Comparison of ENCODE assay signal across 8 cellular contexts in genomic region chr6:63597142-63598000, GRCh38. TPM values are rescaled to one million over a fixed set of nuclear protein-coding genes. Genes with fewer than 3 reads are reported as not detected.
DNase-seq lines count a peak whose midpoint lies in the region; ATAC-seq, FAIRE-seq and TF ChIP-seq lines count a peak whose summit lies in the region.

No MANE protein-coding gene starts in this region.

- peak overlapping the region; percentile 100 for H3K4me2 ChIP-seq in keratinocyte (ENCODE audit: control insufficient read depth, extremely low read depth, insufficient read depth, low read depth, low read length)

- peak overlapping the region; percentile 87 for H3K4me3 Mint-ChIP-seq in activated naive CD8-positive, alpha-beta T cell treated with anti-CD3 and anti-CD28 coated beads for 36 hours

- no peaks in the 10 kb centered on the region for H3K9me1 ChIP-seq in keratinocyte (ENCODE audit: control insufficient read depth, extremely low read depth, insufficient read depth, low read length)

- H3K27ac Mint-ChIP-seq in activated naive CD8-positive, alpha-beta T cell treated with anti-CD3 and anti-CD28 coated beads for 36 hours: no peak overlapping the region

- peaks cover 16% of the 10 kb centered on the region for H3K4me1 Mint-ChIP-seq in activated naive CD8-positive, alpha-beta T cell treated with anti-CD3 and anti-CD28 coated beads for 36 hours

- intact Hi-C loops in left ventricle myocardium inferior (cut with micrococcal nuclease) (loop anchor here (5.0 kb wide), 1 partner anchor 165 kb away; no protein-coding TSS in a partner anchor), upper lobe of right lung (cut with DNase I) (loop anchor here (10.0 kb wide), 1 partner anchor 167 kb away; no protein-coding TSS in a partner anchor)

- H3K9me3 ChIP-seq in left ventricle myocardium inferior (replicated peaks) (no peaks in the 10 kb centered on the region), right atrium auricular region (no peaks in the 10 kb centered on the region), keratinocyte (ENCODE audit: control insufficient read depth, low read depth, low read length) (no peaks in the 10 kb centered on the region), upper lobe of right lung (no peaks in the 10 kb centered on the region), MG63 (no peaks in the 10 kb centered on the region)

- ATAC-seq in upper lobe of right lung (no peak), GM18909 (IDR thresholded peaks at IDR 0.05; ENCODE audit: poor library complexity, unreplicated experiment) (no peak)

- no peaks in the 10 kb centered on the region for H3K79me2 ChIP-seq in keratinocyte (ENCODE audit: control insufficient read depth, insufficient read depth, low read length)

- H3K4me1 ChIP-seq in left ventricle myocardium inferior (peaks cover 8% of the 10 kb centered on the region), right atrium auricular region (peaks cover 0 to 5% of the 10 kb centered on the region in 2 donors), keratinocyte (ENCODE audit: control insufficient read depth, extremely low read depth, insufficient read depth, low read length) (peaks cover 11% of the 10 kb centered on the region), upper lobe of right lung (peaks cover 9% of the 10 kb centered on the region)

- DNase-seq in left ventricle myocardium inferior (no peak), right atrium auricular region (ENCODE audit: low spot score) (no peak), keratinocyte (ENCODE audit: low read depth, low spot score) (no peak), upper lobe of right lung (no peak), MG63 (no peak), dermis blood vessel endothelial cell (no peak)
- DNase-seq in activated naive CD8-positive, alpha-beta T cell treated with anti-CD3 and anti-CD28 coated beads for 36 hours: no peak

- peaks cover 12% of the 10 kb centered on the region for H3K27me3 Mint-ChIP-seq in activated naive CD8-positive, alpha-beta T cell treated with anti-CD3 and anti-CD28 coated beads for 36 hours

- H3K9me3 Mint-ChIP-seq in activated naive CD8-positive, alpha-beta T cell treated with anti-CD3 and anti-CD28 coated beads for 36 hours: no peaks in the 10 kb centered on the region

- H3K27ac ChIP-seq in left ventricle myocardium inferior (replicated peaks) (no peak overlapping the region), right atrium auricular region (no peak overlapping the region), keratinocyte (ENCODE audit: control insufficient read depth, insufficient read depth, low read length) (no peak overlapping the region), upper lobe of right lung (no peak overlapping the region)

- peak; percentile 9 for FAIRE-seq in keratinocyte (lab: Jason Lieb, UNC)

- no peaks in the 10 kb centered on the region for H4K20me1 ChIP-seq in keratinocyte (ENCODE audit: control insufficient read depth, extremely low read depth, insufficient read depth, low read length)

- peak overlapping the region; percentile 62 for H3K4me3 ChIP-seq in left ventricle myocardium inferior
- H3K4me3 ChIP-seq in right atrium auricular region: no peak overlapping the region
- H3K4me3 ChIP-seq in keratinocyte (ENCODE audit: control insufficient read depth in 2 of 3, extremely low read depth in 1 of 3, insufficient read depth in 2 of 3, low read depth in 1 of 3, low read length in 3 of 3): peak overlapping the region in 2 of 3 experiments; percentile 88 to 97
- H3K4me3 ChIP-seq in upper lobe of right lung: peak overlapping the region; percentile 56
- no peak overlapping the region for H3K4me3 ChIP-seq in MG63

- peak overlapping the region; percentile 100 for H2AFZ ChIP-seq in keratinocyte (ENCODE audit: control insufficient read depth, low read length)

- H3K36me3 Mint-ChIP-seq in activated naive CD8-positive, alpha-beta T cell treated with anti-CD3 and anti-CD28 coated beads for 36 hours: no peaks in the 10 kb centered on the region

- H3K27me3 ChIP-seq in left ventricle myocardium inferior (ENCODE audit: low read depth): no peaks in the 10 kb centered on the region
- H3K27me3 ChIP-seq in right atrium auricular region: no peaks in the 10 kb centered on the region
- no peaks in the 10 kb centered on the region for H3K27me3 ChIP-seq in keratinocyte (ENCODE audit: control insufficient read depth, extremely low read depth, insufficient read depth, low read length)
- H3K27me3 ChIP-seq in upper lobe of right lung: peaks cover 4% of the 10 kb centered on the region
- H3K27me3 ChIP-seq in MG63: no peaks in the 10 kb centered on the region

- no peak for TF ChIP-seq CTCF in left ventricle myocardium inferior (IDR thresholded peaks at IDR 0.05; ENCODE audit: borderline replicate concordance)
- no peak for TF ChIP-seq CTCF in right atrium auricular region (IDR thresholded peaks at IDR 0.05)
- no peak for TF ChIP-seq CTCF in keratinocyte (optimal IDR thresholded peaks at IDR 0.05 in 1 of 3, IDR thresholded peaks at IDR 0.05 in 1 of 3, conservative IDR thresholded peaks at IDR 0.05 in 1 of 3; ENCODE audit: extremely low read depth in 1 of 3, insufficient read depth in 2 of 3, low read length in 3 of 3)
- TF ChIP-seq CTCF in upper lobe of right lung (IDR thresholded peaks at IDR 0.05): no peak

- H3K36me3 ChIP-seq in left ventricle myocardium inferior (no peaks in the 10 kb centered on the region), right atrium auricular region (no peaks in the 10 kb centered on the region), keratinocyte (ENCODE audit: control insufficient read depth in 2 of 2, extremely low read depth in 1 of 2, insufficient read depth in 2 of 2, low read length in 2 of 2) (no peaks in the 10 kb centered on the region), upper lobe of right lung (no peaks in the 10 kb centered on the region), MG63 (no peaks in the 10 kb centered on the region)

- H3K9ac ChIP-seq in keratinocyte (ENCODE audit: control insufficient read depth, extremely low read depth, insufficient read depth, low read length): no peak overlapping the region

- dilution Hi-C loops in keratinocyte (cut with MboI; ENCODE audit: extremely low pct_ligation_motif_present, low sequenced_read_pairs): no loop called here

RNA-seq across cellular contexts. Expression of gene PTP4A1, which starts 25.1 kb away (rescaled TPM):
- total RNA-seq in left ventricle myocardium inferior: 22.3 TPM
- 10 to 100 TPM; 17.1 to 17.9 TPM for total RNA-seq in right atrium auricular region
- total RNA-seq in activated naive CD8-positive, alpha-beta T cell treated with anti-CD3 and anti-CD28 coated beads for 36 hours: 10 to 100 TPM; 79.6 to 82.0 TPM
- polyA plus RNA-seq in keratinocyte: 31.8 to 79.1 TPM (median 65.7 TPM) in 3 replicates
- 62.0 TPM for polyA plus RNA-seq in keratinocyte (2011; ENCODE audit: low read depth)
- polyA plus RNA-seq in keratinocyte (2011; cell fraction: cytosol; rRNA removed): 55.1 and 132 TPM in 2 replicates
- 54.7 and 71.1 TPM in 2 replicates for polyA plus RNA-seq in keratinocyte (2011; cell fraction: nucleus; rRNA removed)
- polyA plus RNA-seq in keratinocyte (2012; ENCODE audit: low replicate concordance): 75.4 and 107 TPM in 2 replicates
- 4.1 to 93.0 TPM (median 37.7 TPM) in 3 replicates for polyA minus RNA-seq in keratinocyte
- 31.8 TPM for polyA minus RNA-seq in keratinocyte (2011; cell fraction: cytosol; rRNA and poly(A)+ RNA removed)
- 81.6 and 130 TPM in 2 replicates for polyA minus RNA-seq in keratinocyte (2011; cell fraction: nucleus; rRNA and poly(A)+ RNA removed)
- total RNA-seq in upper lobe of right lung: 55.6 TPM
- 4.9 and 8.8 TPM in 2 replicates for total RNA-seq in MG63 (2014; rRNA removed; shearing (Covaris generic); ENCODE audit: low replicate concordance)
- total RNA-seq in dermis blood vessel endothelial cell: 27.9 and 73.0 TPM in 2 replicates

RNA-seq across cellular contexts. Expression of gene PHF3, which starts 38.2 kb away (rescaled TPM):
- total RNA-seq in left ventricle myocardium inferior (32.0 TPM), right atrium auricular region (10 to 100 TPM; 32.0 to 34.6 TPM), upper lobe of right lung (61.1 TPM), dermis blood vessel endothelial cell (53.4 and 67.9 TPM in 2 replicates)
- 10 to 100 TPM; 46.2 to 48.5 TPM for total RNA-seq in activated naive CD8-positive, alpha-beta T cell treated with anti-CD3 and anti-CD28 coated beads for 36 hours
- polyA plus RNA-seq in keratinocyte: 7.9 to 13.7 TPM (median 10.2 TPM) in 3 replicates
- 38.7 TPM for polyA plus RNA-seq in keratinocyte (2011; ENCODE audit: low read depth)
- polyA plus RNA-seq in keratinocyte (2011; cell fraction: cytosol; rRNA removed): 5.0 and 8.5 TPM in 2 replicates
- 14.5 and 17.4 TPM in 2 replicates for polyA plus RNA-seq in keratinocyte (2011; cell fraction: nucleus; rRNA removed)
- polyA plus RNA-seq in keratinocyte (2012; ENCODE audit: low replicate concordance): 10.0 and 11.8 TPM in 2 replicates
- polyA minus RNA-seq in keratinocyte: 4.2 to 29.9 TPM (median 13.4 TPM) in 3 replicates
- polyA minus RNA-seq in keratinocyte (2011; cell fraction: cytosol; rRNA and poly(A)+ RNA removed): 16.3 TPM
- 23.5 and 53.1 TPM in 2 replicates for polyA minus RNA-seq in keratinocyte (2011; cell fraction: nucleus; rRNA and poly(A)+ RNA removed)
- total RNA-seq in MG63 (2014; rRNA removed; shearing (Covaris generic); ENCODE audit: low replicate concordance): 10.0 and 25.3 TPM in 2 replicates

Comparison
In these comparisons a context has a peak if more than half of its experiments do, and no peak if none do; other contexts are left out.
1. H3K4me3 ChIP-seq: peak in left ventricle myocardium inferior (single experiment), keratinocyte (2 of 3) and upper lobe of right lung (single experiment); none in right atrium auricular region (0 of 2) and MG63 (single experiment).